ENCODE assay signal across 8 cellular contexts in the genomic region with DNA sequence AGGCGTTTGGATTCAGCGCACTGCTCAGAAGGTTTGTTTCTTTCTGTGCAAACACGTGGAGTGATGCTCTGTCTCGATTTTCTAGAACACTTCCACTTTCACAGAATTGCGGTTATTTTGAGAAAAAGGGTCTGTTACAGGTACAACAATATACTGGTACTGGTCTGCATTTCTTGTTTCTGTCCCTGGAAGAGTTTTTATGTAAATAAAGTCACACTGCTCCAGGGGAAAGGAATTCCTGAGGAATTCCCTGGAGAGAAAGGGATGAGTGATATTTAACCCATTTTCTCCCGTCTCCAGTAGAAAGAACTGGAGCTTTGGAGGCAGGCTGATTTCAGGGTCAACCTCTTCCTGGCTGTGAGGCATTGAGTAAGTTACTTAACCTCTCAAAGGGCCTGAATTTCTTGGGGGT. TPM values are rescaled to one million over a fixed set of nuclear protein-coding genes. Genes with fewer than 3 reads are reported as not detected.
A peak's percentile ranks its signal among the peaks of the same experiment; 100 is the strongest.
DNase-seq lines count a peak whose midpoint lies in the region; ATAC-seq and TF ChIP-seq lines count a peak whose summit lies in the region.

No MANE protein-coding gene starts in this region.

- TF ChIP-seq CTCF in GM10248 (IDR thresholded peaks at IDR 0.05; ENCODE audit: control extremely low read depth, extremely low read depth, low read depth, missing control alignments) (no peak), psoas muscle (IDR thresholded peaks at IDR 0.05) (no peak)

- H3K4me1 ChIP-seq in adipocyte (ENCODE audit: control insufficient read depth, insufficient read depth, low read length): peaks cover 22% of the 10 kb centered on the region
- H3K4me1 ChIP-seq in neuron (ENCODE audit: insufficient read depth, low read length): peaks cover 15% of the 10 kb centered on the region
- no peaks in the 10 kb centered on the region for H3K4me1 ChIP-seq in psoas muscle

- no peaks in the 10 kb centered on the region for H3K36me3 ChIP-seq in adipocyte (ENCODE audit: control insufficient read depth, insufficient read depth, low read length, severe bottlenecking)
- H3K36me3 ChIP-seq in neuron (ENCODE audit: insufficient read depth, low read length): no peaks in the 10 kb centered on the region
- no peaks in the 10 kb centered on the region for H3K36me3 ChIP-seq in psoas muscle (ENCODE audit: insufficient read depth in 1 of 2, low read depth in 1 of 2)

- no peak overlapping the region for H3K27ac ChIP-seq in psoas muscle

- ATAC-seq in HG03442 (IDR thresholded peaks at IDR 0.05; ENCODE audit: unreplicated experiment): peak; percentile 3
- no peak for ATAC-seq in psoas muscle

- peak overlapping the region; percentile 67 for H3K4me3 ChIP-seq in adipocyte (ENCODE audit: low read length)
- peak overlapping the region; percentile 19 for H3K4me3 ChIP-seq in neuron (ENCODE audit: low read length)
- no peak overlapping the region for H3K4me3 ChIP-seq in psoas muscle

- POLR2A ChIA-PET in GM10248 (lab: Yijun Ruan, JAX): interaction anchor here (1.2 kb wide), 1 partner anchor 73 kb away, joined by 8 read pairs; the partner anchor contains the start of gene SOCS1

- WGBS in psoas muscle, 3 donors: 12 to 20% (median 14%) methylated on average over 6 of the region's 6 CpGs

- H3K9ac ChIP-seq in adipocyte (ENCODE audit: low read length): no peak overlapping the region

- intact Hi-C loops in psoas muscle (cut with DNase I): no loop called here

- H2AFZ ChIP-seq in neuron (ENCODE audit: low read depth, low read length): no peak overlapping the region

- H3K27me3 ChIP-seq in adipocyte (replicated peaks; ENCODE audit: control insufficient read depth, insufficient read depth, low read length): no peaks in the 10 kb centered on the region
- no peaks in the 10 kb centered on the region for H3K27me3 ChIP-seq in neuron (ENCODE audit: insufficient read depth, low read length)
- peaks cover 0 to 6% (median 0%) of the 10 kb centered on the region in 3 donors for H3K27me3 ChIP-seq in psoas muscle (ENCODE audit: insufficient read depth in 3 of 3, low read length in 2 of 3)

- H3K9me3 ChIP-seq in adipocyte (ENCODE audit: control insufficient read depth, low read length): no peaks in the 10 kb centered on the region
- H3K9me3 ChIP-seq in neuron (ENCODE audit: low read length): no peaks in the 10 kb centered on the region
- H3K9me3 ChIP-seq in psoas muscle: no peaks in the 10 kb centered on the region

- CTCF ChIA-PET in GM10248 (lab: Yijun Ruan, JAX): interaction anchor here (0.7 to 2.2 kb wide), 4 partner anchors 18 to 74 kb away, joined by 3 to 6 read pairs (median 4); no protein-coding TSS in a partner anchor

- DNase-seq in GM10248 (ENCODE audit: extremely low spot score) (peak; percentile 63), adipocyte (ENCODE audit: low read depth) (peak; percentile 36), NCI-H2107 (lab: John Stamatoyannopoulos, UW) (no peak), psoas muscle (no peak), NCI-H524 treated with DMSO at 0.1 percent for 48 hours (lab: John Stamatoyannopoulos, UW) (no peak), foreskin melanocyte (no peak)

RNA-seq across cellular contexts. Expression of gene RMI2, which starts 16.2 kb away (rescaled TPM):
- total RNA-seq in psoas muscle: under 1 TPM in 2 of 4 donors, not detected in 2; 0.16 to 0.64 TPM
- polyA plus RNA-seq in psoas muscle: under 1 TPM; 0.11 to 0.35 (median 0.23) TPM

RNA-seq across cellular contexts. Expression of gene PRM1, which starts 48.0 kb away (rescaled TPM):
- not detected for total RNA-seq in psoas muscle
- not detected for polyA plus RNA-seq in psoas muscle

RNA-seq across cellular contexts. Expression of gene PRM2, which starts 52.8 kb away (rescaled TPM):
- not detected for total RNA-seq in psoas muscle
- polyA plus RNA-seq in psoas muscle: not detected

RNA-seq across cellular contexts. Expression of gene PRM3, which starts 55.7 kb away (rescaled TPM):
- not detected for total RNA-seq in psoas muscle
- polyA plus RNA-seq in psoas muscle: not detected

RNA-seq across cellular contexts. Expression of gene TNP2, which starts 60.0 kb away (rescaled TPM):
- not detected for total RNA-seq in psoas muscle
- polyA plus RNA-seq in psoas muscle: not detected

Comparison
In these comparisons a context has a peak if more than half of its experiments do, and no peak if none do; other contexts are left out.
1. DNase-seq: peak in GM10248 (single experiment) and adipocyte (single experiment); none in NCI-H2107 (single experiment), psoas muscle (0 of 2), NCI-H524 treated with DMSO at 0.1 percent for 48 hours (single experiment) and foreskin melanocyte (single experiment).